Comparison of ENCODE assay signal across 16 cellular contexts in genomic region chr16:11989238-11990160, GRCh38. TPM values are rescaled to one million over a fixed set of nuclear protein-coding genes. Genes with fewer than 3 reads are reported as not detected.
A peak's percentile ranks its signal among the peaks of the same experiment; 100 is the strongest.
DNase-seq lines count a peak whose midpoint lies in the region; ATAC-seq and TF ChIP-seq lines count a peak whose summit lies in the region.
"Had no signal": no experiment of that assay in that cellular context is flagged by ENCODE, and none has a peak within 500 bp of the region (broad histone marks: within the 10 kb centered on the region; RNA-seq: fewer than 3 reads in every experiment).

No MANE protein-coding gene starts in this region.

- peaks cover 2% of the 10 kb centered on the region for H3K4me1 Mint-ChIP-seq in activated CD4-positive, alpha-beta T cell treated with anti-CD3 and anti-CD28 coated beads, Interleukin-2, amount 10 ng/mL, durations not matched to agents 24 days and 14 days
- H3K4me1 Mint-ChIP-seq: mesothelial cell of epicardium had no signal

- no peaks in the 10 kb centered on the region for H3K36me3 Mint-ChIP-seq in activated CD4-positive, alpha-beta T cell treated with anti-CD3 and anti-CD28 coated beads, Interleukin-2, amount 10 ng/mL, durations not matched to agents 24 days and 14 days (ENCODE audit: low read depth)
- H3K36me3 Mint-ChIP-seq: mesothelial cell of epicardium had no signal

- no peaks in the 10 kb centered on the region for H3K27me3 Mint-ChIP-seq in activated CD4-positive, alpha-beta T cell treated with anti-CD3 and anti-CD28 coated beads, Interleukin-2, amount 10 ng/mL, durations not matched to agents 24 days and 14 days

- TF ChIP-seq POLR2A in heart left ventricle (IDR thresholded peaks at IDR 0.05): no peak

- H3K4me3 Mint-ChIP-seq in activated CD4-positive, alpha-beta T cell treated with anti-CD3 and anti-CD28 coated beads, Interleukin-2, amount 10 ng/mL, durations not matched to agents 24 days and 14 days: no peak overlapping the region
- H3K4me3 Mint-ChIP-seq: activated naive CD4-positive, alpha-beta T cell treated with anti-CD3 and anti-CD28 coated beads for 36 hours; mesothelial cell of epicardium had no signal

- no peak overlapping the region for H3K4me3 ChIP-seq in heart left ventricle
- H3K4me3 ChIP-seq: sigmoid colon, thoracic aorta had no signal

- H3K9me3 Mint-ChIP-seq in activated CD4-positive, alpha-beta T cell treated with anti-CD3 and anti-CD28 coated beads, Interleukin-2, amount 10 ng/mL, durations not matched to agents 24 days and 14 days: no peaks in the 10 kb centered on the region
- H3K9me3 Mint-ChIP-seq: activated naive CD4-positive, alpha-beta T cell treated with anti-CD3 and anti-CD28 coated beads for 36 hours; mesothelial cell of epicardium had no signal

- no peak for TF ChIP-seq CTCF in heart left ventricle (IDR thresholded peaks at IDR 0.05)

- no peaks in the 10 kb centered on the region for H3K27me3 ChIP-seq in heart left ventricle
- H3K27me3 ChIP-seq: sigmoid colon had no signal

- H3K4me1 ChIP-seq in heart left ventricle: peaks cover 0 to 32% (median 5%) of the 10 kb centered on the region in 12 donors
- H3K4me1 ChIP-seq: sigmoid colon had no signal

- ATAC-seq in GM18861 (IDR thresholded peaks at IDR 0.05; ENCODE audit: unreplicated experiment) (peak; percentile 29), heart left ventricle (peak; percentile 56 to 67 (median 62)), HG02852 (IDR thresholded peaks at IDR 0.05; ENCODE audit: unreplicated experiment) (no peak)

- peak overlapping the region in 3 of 12 donors; percentile 12 to 35 (median 22) for H3K27ac ChIP-seq in heart left ventricle
- H3K27ac ChIP-seq: epithelial cell of prostate, sigmoid colon, thoracic aorta had no signal

- no peak overlapping the region for H3K27ac Mint-ChIP-seq in activated CD4-positive, alpha-beta T cell treated with anti-CD3 and anti-CD28 coated beads, Interleukin-2, amount 10 ng/mL, durations not matched to agents 24 days and 14 days
- H3K27ac Mint-ChIP-seq: activated naive CD4-positive, alpha-beta T cell treated with anti-CD3 and anti-CD28 coated beads for 36 hours; mesothelial cell of epicardium had no signal

- WGBS in heart left ventricle, 4 donors: 74 to 82% (median 77%) methylated on average over 17 of the region's 17 CpGs

- H3K9me3 ChIP-seq in heart left ventricle: no peaks in the 10 kb centered on the region
- H3K9me3 ChIP-seq: sigmoid colon, thoracic aorta had no signal

- H3K36me3 ChIP-seq in heart left ventricle: no peaks in the 10 kb centered on the region
- H3K36me3 ChIP-seq: sigmoid colon, thoracic aorta had no signal

- intact Hi-C loops in heart left ventricle (cut with DNase I) (no loop called here), posterior cingulate gyrus (cut with DNase I) (no loop called here)
- intact Hi-C loops in activated CD4-positive, alpha-beta T cell treated with anti-CD3 and anti-CD28 coated beads, Interleukin-2, amount 10 ng/mL, durations not matched to agents 24 days and 14 days (cut with micrococcal nuclease): no loop called here

- DNase-seq in NCI-H524 (lab: John Stamatoyannopoulos, UW): peak; percentile 59 to 82
- peak in 4 of 5 donors; percentile 32 to 46 (median 43) for DNase-seq in heart left ventricle
- DNase-seq in posterior cingulate gyrus: peak in 6 of 10 donors; percentile 29 to 94 (median 60)
- DNase-seq in activated CD4-positive, alpha-beta T cell treated with anti-CD3 and anti-CD28 coated beads, Interleukin-2, amount 10 ng/mL, durations not matched to agents 24 days and 14 days: no peak
- no peak for DNase-seq in HuH-7.5 (ENCODE audit: low spot score)
- no peak for DNase-seq in iPS-NIHi11 (ENCODE audit: low spot score)
- DNase-seq: activated naive CD4-positive, alpha-beta T cell treated with anti-CD3 and anti-CD28 coated beads for 36 hours; central memory CD4-positive, alpha-beta T cell; NCI-H1092; NCI-H510A; sigmoid colon had no signal

RNA-seq across cellular contexts. Expression of gene SNX29, which starts 13.0 kb away (rescaled TPM):
- total RNA-seq in heart left ventricle: 10 to 100 TPM in 8 of 9 donors, 1 to 10 TPM in 1; 8.4 to 26.2 (median 12.9) TPM
- 1 to 10 TPM; 3.7 to 4.3 TPM for polyA plus RNA-seq in heart left ventricle
- 11.8 and 12.1 TPM in 2 replicates for total RNA-seq in activated CD4-positive, alpha-beta T cell treated with anti-CD3 and anti-CD28 coated beads, Interleukin-2, amount 10 ng/mL, durations not matched to agents 24 days and 14 days

RNA-seq across cellular contexts. Expression of gene TNFRSF17, which starts 24.5 kb away (rescaled TPM):
- under 1 TPM in 1 of 9 donors, not detected in 8; 0.99 TPM for total RNA-seq in heart left ventricle
- not detected for polyA plus RNA-seq in heart left ventricle
- not detected in 2 replicates for total RNA-seq in activated CD4-positive, alpha-beta T cell treated with anti-CD3 and anti-CD28 coated beads, Interleukin-2, amount 10 ng/mL, durations not matched to agents 24 days and 14 days
- total RNA-seq: activated naive CD4-positive, alpha-beta T cell treated with anti-CD3 and anti-CD28 coated beads for 36 hours; mesothelial cell of epicardium; sigmoid colon; thoracic aorta had no signal

RNA-seq across cellular contexts. Expression of gene NPIPB2, which starts 47.7 kb away (rescaled TPM):
- total RNA-seq in heart left ventricle: 1 to 10 TPM; 1.1 to 6.1 (median 2.5) TPM
- polyA plus RNA-seq in heart left ventricle: 1 to 10 TPM; 4.0 to 8.4 TPM
- 10.7 and 17.3 TPM in 2 replicates for total RNA-seq in activated CD4-positive, alpha-beta T cell treated with anti-CD3 and anti-CD28 coated beads, Interleukin-2, amount 10 ng/mL, durations not matched to agents 24 days and 14 days

Comparison
In these comparisons a context has a peak if more than half of its experiments do, and no peak if none do; other contexts are left out.
1. DNase-seq: peak in NCI-H524 (2 of 2), heart left ventricle (4 of 5) and posterior cingulate gyrus (6 of 10); none in activated CD4-positive, alpha-beta T cell treated with anti-CD3 and anti-CD28 coated beads, Interleukin-2, amount 10 ng/mL, durations not matched to agents 24 days and 14 days (single experiment), HuH-7.5 (single experiment) and iPS-NIHi11 (single experiment).